ENCODE assay signal across 1 cellular context in genomic region chr1:27868556-27868931, GRCh38.
TF ChIP-seq lines count a peak whose summit lies in the region.

No MANE protein-coding gene starts in this region.

TF ChIP-seq in HepG2, 621 proteins besides CTCF, POLR2A, EP300 and RAD21 (continued from another document):
- TF ChIP-seq, protein P1, sequence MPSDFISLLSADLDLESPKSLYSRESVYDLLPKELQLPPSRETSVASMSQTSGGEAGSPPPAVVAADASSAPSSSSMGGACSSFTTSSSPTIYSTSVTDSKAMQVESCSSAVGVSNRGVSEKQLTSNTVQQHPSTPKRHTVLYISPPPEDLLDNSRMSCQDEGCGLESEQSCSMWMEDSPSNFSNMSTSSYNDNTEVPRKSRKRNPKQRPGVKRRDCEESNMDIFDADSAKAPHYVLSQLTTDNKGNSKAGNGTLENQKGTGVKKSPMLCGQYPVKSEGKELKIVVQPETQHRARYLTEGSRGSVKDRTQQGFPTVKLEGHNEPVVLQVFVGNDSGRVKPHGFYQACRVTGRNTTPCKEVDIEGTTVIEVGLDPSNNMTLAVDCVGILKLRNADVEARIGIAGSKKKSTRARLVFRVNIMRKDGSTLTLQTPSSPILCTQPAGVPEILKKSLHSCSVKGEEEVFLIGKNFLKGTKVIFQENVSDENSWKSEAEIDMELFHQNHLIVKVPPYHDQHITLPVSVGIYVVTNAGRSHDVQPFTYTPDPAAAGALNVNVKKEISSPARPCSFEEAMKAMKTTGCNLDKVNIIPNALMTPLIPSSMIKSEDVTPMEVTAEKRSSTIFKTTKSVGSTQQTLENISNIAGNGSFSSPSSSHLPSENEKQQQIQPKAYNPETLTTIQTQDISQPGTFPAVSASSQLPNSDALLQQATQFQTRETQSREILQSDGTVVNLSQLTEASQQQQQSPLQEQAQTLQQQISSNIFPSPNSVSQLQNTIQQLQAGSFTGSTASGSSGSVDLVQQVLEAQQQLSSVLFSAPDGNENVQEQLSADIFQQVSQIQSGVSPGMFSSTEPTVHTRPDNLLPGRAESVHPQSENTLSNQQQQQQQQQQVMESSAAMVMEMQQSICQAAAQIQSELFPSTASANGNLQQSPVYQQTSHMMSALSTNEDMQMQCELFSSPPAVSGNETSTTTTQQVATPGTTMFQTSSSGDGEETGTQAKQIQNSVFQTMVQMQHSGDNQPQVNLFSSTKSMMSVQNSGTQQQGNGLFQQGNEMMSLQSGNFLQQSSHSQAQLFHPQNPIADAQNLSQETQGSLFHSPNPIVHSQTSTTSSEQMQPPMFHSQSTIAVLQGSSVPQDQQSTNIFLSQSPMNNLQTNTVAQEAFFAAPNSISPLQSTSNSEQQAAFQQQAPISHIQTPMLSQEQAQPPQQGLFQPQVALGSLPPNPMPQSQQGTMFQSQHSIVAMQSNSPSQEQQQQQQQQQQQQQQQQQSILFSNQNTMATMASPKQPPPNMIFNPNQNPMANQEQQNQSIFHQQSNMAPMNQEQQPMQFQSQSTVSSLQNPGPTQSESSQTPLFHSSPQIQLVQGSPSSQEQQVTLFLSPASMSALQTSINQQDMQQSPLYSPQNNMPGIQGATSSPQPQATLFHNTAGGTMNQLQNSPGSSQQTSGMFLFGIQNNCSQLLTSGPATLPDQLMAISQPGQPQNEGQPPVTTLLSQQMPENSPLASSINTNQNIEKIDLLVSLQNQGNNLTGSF (CRISPR knock-in tag; IDR thresholded peaks at IDR 0.05), result no peak
- TF ChIP-seq CSRNP1 (CRISPR knock-in tag; IDR thresholded peaks at IDR 0.05) (no peak), SRSF4 (IDR thresholded peaks at IDR 0.05; ENCODE audit: low read depth, low read length, poor library complexity, severe bottlenecking) (no peak), ZBTB33 (CRISPR knock-in tag; IDR thresholded peaks at IDR 0.05) (peak; percentile 86)
- TF ChIP-seq, protein P2, sequence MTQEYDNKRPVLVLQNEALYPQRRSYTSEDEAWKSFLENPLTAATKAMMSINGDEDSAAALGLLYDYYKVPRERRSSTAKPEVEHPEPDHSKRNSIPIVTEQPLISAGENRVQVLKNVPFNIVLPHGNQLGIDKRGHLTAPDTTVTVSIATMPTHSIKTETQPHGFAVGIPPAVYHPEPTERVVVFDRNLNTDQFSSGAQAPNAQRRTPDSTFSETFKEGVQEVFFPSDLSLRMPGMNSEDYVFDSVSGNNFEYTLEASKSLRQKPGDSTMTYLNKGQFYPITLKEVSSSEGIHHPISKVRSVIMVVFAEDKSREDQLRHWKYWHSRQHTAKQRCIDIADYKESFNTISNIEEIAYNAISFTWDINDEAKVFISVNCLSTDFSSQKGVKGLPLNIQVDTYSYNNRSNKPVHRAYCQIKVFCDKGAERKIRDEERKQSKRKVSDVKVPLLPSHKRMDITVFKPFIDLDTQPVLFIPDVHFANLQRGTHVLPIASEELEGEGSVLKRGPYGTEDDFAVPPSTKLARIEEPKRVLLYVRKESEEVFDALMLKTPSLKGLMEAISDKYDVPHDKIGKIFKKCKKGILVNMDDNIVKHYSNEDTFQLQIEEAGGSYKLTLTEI (CRISPR knock-in tag; conservative IDR thresholded peaks at IDR 0.05), result no peak
